ENCODE assay signal across 8 cellular contexts in the genomic region with DNA sequence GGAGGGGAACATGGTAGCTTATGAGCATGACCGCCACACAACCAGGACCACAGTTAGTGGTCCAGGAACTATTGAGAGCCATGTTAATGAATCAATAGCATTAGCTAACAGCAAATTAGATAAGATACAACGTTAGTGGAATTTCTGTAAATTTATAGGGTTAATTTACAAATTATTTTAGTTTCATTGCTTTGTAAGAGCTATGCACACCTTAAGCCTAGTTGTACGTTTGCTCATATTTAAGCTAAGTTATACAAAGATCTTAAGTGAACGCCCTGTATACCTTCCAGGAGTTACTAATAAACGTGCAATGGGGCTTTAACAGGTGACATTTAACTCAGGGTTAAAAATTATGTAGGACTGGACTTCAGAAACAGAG. TPM values are rescaled to one million over a fixed set of nuclear protein-coding genes. Genes with fewer than 3 reads are reported as not detected.
DNase-seq lines count a peak whose midpoint lies in the region; ATAC-seq, FAIRE-seq and TF ChIP-seq lines count a peak whose summit lies in the region.

No MANE protein-coding gene starts in this region.

- H3K9me3 ChIP-seq in heart right ventricle = no peaks in the 10 kb centered on the region
- H3K9me3 ChIP-seq in K562 (replicated peaks; ENCODE audit: control insufficient read depth, insufficient read depth, low read depth, low read length) = no peaks in the 10 kb centered on the region
- no peaks in the 10 kb centered on the region for H3K9me3 ChIP-seq in vagina

- BruUV-seq in K562 (replicated peaks; lab: Mats Ljungman, UMichigan) = no TSS peak

- no peak overlapping the region for H3K23ac ChIP-seq in mesendoderm (ENCODE audit: low read length)

- H2BK120ac ChIP-seq in mesendoderm (ENCODE audit: low read depth, low read length) = no peak overlapping the region

- H3K79me1 ChIP-seq in mesendoderm (ENCODE audit: low read length) = peaks cover 6% of the 10 kb centered on the region

- H3K27me3 ChIP-seq in heart right ventricle (no peaks in the 10 kb centered on the region), K562 (ENCODE audit: control insufficient read depth in 2 of 2, insufficient read depth in 2 of 2, low read length in 2 of 2) (no peaks in the 10 kb centered on the region), mesendoderm (ENCODE audit: insufficient read depth, low read length, poor library complexity) (no peaks in the 10 kb centered on the region), vagina (no peaks in the 10 kb centered on the region)

- no peak overlapping the region for H4K8ac ChIP-seq in mesendoderm (ENCODE audit: low read depth, low read length)

- H2BK5ac ChIP-seq in mesendoderm (ENCODE audit: low read length) = no peak overlapping the region

- H3K4me1 ChIP-seq in heart right ventricle = peaks cover 4 to 19% (median 13%) of the 10 kb centered on the region in 9 donors
- peaks cover 8 to 14% of the 10 kb centered on the region in 2 experiments; a peak in 4 of 5 replicates for H3K4me1 ChIP-seq in K562 (replicated peaks in 1 of 2; ENCODE audit: control insufficient read depth in 2 of 2, insufficient read depth in 2 of 2, low read length in 2 of 2)
- H3K4me1 ChIP-seq in mesendoderm (ENCODE audit: control insufficient read depth, low read depth, low read length) = no peaks in the 10 kb centered on the region
- peaks cover 23% of the 10 kb centered on the region for H3K4me1 ChIP-seq in vagina

- peak overlapping the region; percentile 98 for H3K56ac ChIP-seq in mesendoderm (ENCODE audit: low read length)

- no peak overlapping the region for H3K18ac ChIP-seq in mesendoderm (ENCODE audit: low read length)

- H2AK5ac ChIP-seq in mesendoderm (ENCODE audit: low read length) = no peak overlapping the region

- peaks cover 0 to 42% (median 26%) of the 10 kb centered on the region in 9 donors for H3K36me3 ChIP-seq in heart right ventricle
- peaks cover 44% of the 10 kb centered on the region for H3K36me3 ChIP-seq in K562 (ENCODE audit: control insufficient read depth, insufficient read depth, low read length)
- peaks cover 3% of the 10 kb centered on the region for H3K36me3 ChIP-seq in mesendoderm (ENCODE audit: control insufficient read depth, insufficient read depth, low read length)
- H3K36me3 ChIP-seq in vagina = peaks cover 0 to 35% of the 10 kb centered on the region in 2 donors

- H4K20me1 ChIP-seq in K562 (replicated peaks; ENCODE audit: control insufficient read depth, insufficient read depth, low read length) = no peaks in the 10 kb centered on the region

- peak; percentile 59 for FAIRE-seq in K562 (lab: Jason Lieb, UNC)

- peak overlapping the region; percentile 96 for H2AFZ ChIP-seq in K562 (ENCODE audit: low read depth, low read length)

- intact Hi-C loops in heart right ventricle (cut with DNase I) (loop anchor here in 3 of 10 donors (10.0 kb wide), 3 partner anchors 74 to 116 kb away; a partner anchor contains a TSS), Right ventricle myocardium inferior (cut with DNase I) (no loop called here), K562 (cut with micrococcal nuclease) (no loop called here), vagina (cut with DNase I) (no loop called here)

- no peak overlapping the region for H3K4ac ChIP-seq in mesendoderm (ENCODE audit: low read depth, low read length)

- CTCF ChIA-PET in K562 (lab: Yijun Ruan, JAX; ENCODE audit: low intra/inter-chr PET ratio) = interaction anchor here (0.6 kb wide), 1 partner anchor 1134 kb away, joined by 5 read pairs; no protein-coding TSS in a partner anchor

- H2BK15ac ChIP-seq in mesendoderm (replicated peaks; ENCODE audit: low read depth) = no peak overlapping the region

- H3K4me3 ChIP-seq in heart right ventricle (peak overlapping the region; percentile 85 to 100 (median 95)), K562 (peak overlapping the region; percentile 86), mesendoderm (ENCODE audit: low read length) (peak overlapping the region; percentile 99), vagina (peak overlapping the region; percentile 77 to 100)

- H3K4me2 ChIP-seq in K562 (ENCODE audit: insufficient read depth, low read length) (peak overlapping the region; percentile 94), mesendoderm (ENCODE audit: low read length) (peak overlapping the region; percentile 39)

- TF ChIP-seq EP300 in K562 (IDR thresholded peaks at IDR 0.05; ENCODE audit: low read length) = no peak

- H3K27ac ChIP-seq in heart right ventricle = peak overlapping the region; percentile 56 to 91 (median 86)
- peak overlapping the region; percentile 87 for H3K27ac ChIP-seq in K562 (ENCODE audit: extremely low read depth, low read depth, low read length)
- no peak overlapping the region for H3K27ac ChIP-seq in mesendoderm (ENCODE audit: low read depth, low read length)
- peak overlapping the region; percentile 90 for H3K27ac ChIP-seq in vagina

- ATAC-seq in heart right ventricle (no peak), Right ventricle myocardium inferior (no peak), K562 (no peak), HG03457 (IDR thresholded peaks at IDR 0.05; ENCODE audit: unreplicated experiment) (no peak), HG03460 (IDR thresholded peaks at IDR 0.05; ENCODE audit: unreplicated experiment) (no peak), GM19035 (IDR thresholded peaks at IDR 0.05; ENCODE audit: unreplicated experiment) (no peak)

- H3K9ac ChIP-seq in K562 (ENCODE audit: insufficient read depth in 1 of 2, low read depth in 2 of 2, low read length in 2 of 2) (peak overlapping the region; percentile 95 to 99), mesendoderm (ENCODE audit: low read length) (peak overlapping the region; percentile 99)

- DNase-seq in heart right ventricle = no peak
- DNase-seq in Right ventricle myocardium inferior (ENCODE audit: missing footprints) = no peak
- no peak for DNase-seq in K562 (ENCODE audit: extremely low read depth in 1 of 4, low spot score in 3 of 4)
- peak; percentile 2 for DNase-seq in mesendoderm
- no peak for DNase-seq in vagina (ENCODE audit: extremely low spot score in 2 of 2)

- no peak for TF ChIP-seq RAD21 in K562 (CRISPR knock-in tag; conservative IDR thresholded peaks at IDR 0.05 in 1 of 2, IDR thresholded peaks at IDR 0.05 in 1 of 2)

- POLR2A ChIA-PET in K562 (lab: Yijun Ruan, JAX) = interaction anchor here (0.7 to 3.4 kb wide), 17 partner anchors 8 to 225 kb away, joined by 3 to 28 read pairs (median 4); a partner anchor contains a TSS

- H4K5ac ChIP-seq in mesendoderm (ENCODE audit: low read length) = no peak overlapping the region

- in situ Hi-C loops in K562 (cut with MboI) = no loop called here

- H3K9me1 ChIP-seq in K562 (ENCODE audit: control insufficient read depth, insufficient read depth, low read length) = no peaks in the 10 kb centered on the region

- no peak for TF ChIP-seq CTCF in heart right ventricle (IDR thresholded peaks at IDR 0.05)
- TF ChIP-seq CTCF in K562 (IDR thresholded peaks at IDR 0.05 in 2 of 3, conservative IDR thresholded peaks at IDR 0.05 in 1 of 3; ENCODE audit: insufficient read depth in 2 of 3, low read depth in 1 of 3, low read length in 3 of 3) = no peak
- TF ChIP-seq CTCF in vagina (IDR thresholded peaks at IDR 0.05) = no peak

- H3K79me2 ChIP-seq in K562 (ENCODE audit: control insufficient read depth, insufficient read depth, low read length) = peaks cover 27% of the 10 kb centered on the region
- peaks cover 15% of the 10 kb centered on the region for H3K79me2 ChIP-seq in mesendoderm (ENCODE audit: control insufficient read depth, insufficient read depth, low read length)

- WGBS in heart right ventricle, 2 donors = 13 to 16% methylated on average over 5 of the region's 5 CpGs
- 6% methylated on average over 5 of the region's 5 CpGs for WGBS in K562 (ENCODE audit: insufficient coverage, low coverage, missing lambda C conversion rate)
- WGBS in mesendoderm (ENCODE audit: extremely low coverage, insufficient coverage, low lambda C conversion rate) = no CpG with 5 or more reads among the region's 5 CpGs

- TF ChIP-seq POLR2A in K562 (conservative IDR thresholded peaks at IDR 0.05) (no peak), vagina (IDR thresholded peaks at IDR 0.05) (no peak)

RNA-seq across cellular contexts. Expression of a gene that starts 0.7 kb away (rescaled TPM):
- total RNA-seq in heart right ventricle = 10 to 100 TPM; 18.4 to 26.5 (median 21.4) TPM
- polyA plus RNA-seq in heart right ventricle = 10 to 100 TPM; 20.3 to 34.7 TPM
- 18.1 TPM for total RNA-seq in Right ventricle myocardium inferior
- total RNA-seq in K562 (2011; cell fraction: chromatin; rRNA removed; ENCODE audit: low replicate concordance) = 296 and 313 TPM in 2 replicates
- 135 and 164 TPM in 2 replicates for total RNA-seq in K562 (2011; cell fraction: nucleolus; rRNA removed)
- 188 and 208 TPM in 2 replicates for total RNA-seq in K562 (2011; cell fraction: nucleoplasm; rRNA removed)
- total RNA-seq in K562 (2014; rRNA removed) = 123 and 125 TPM in 2 replicates
- total RNA-seq in K562 (2014; rRNA removed; fragmentation: Illumina TruSeq; extraction: Trizol) = 91.0 and 91.1 TPM in 2 replicates
- total RNA-seq in K562 (2015; rRNA removed; fragmentation: Illumina TruSeq; extraction: Trizol) = 114 and 115 TPM in 2 replicates
- total RNA-seq in K562 (2021) = 101 and 105 TPM in 2 replicates
- polyA plus RNA-seq in K562 (2011; rRNA removed) = 93.8 and 94.1 TPM in 2 replicates
- polyA plus RNA-seq in K562 (2011; cell fraction: cytosol; rRNA removed) = 72.7 and 82.6 TPM in 2 replicates
- polyA plus RNA-seq in K562 (2011; cell fraction: nucleus; rRNA removed) = 226 and 287 TPM in 2 replicates
- 75.0 and 77.2 TPM in 2 replicates for polyA plus RNA-seq in K562 (2012)
- 121 and 146 TPM in 2 replicates for polyA plus RNA-seq in K562 (2014; fragmentation: Illumina TruSeq; extraction: Trizol)
- polyA plus RNA-seq in K562 (2014; fragmentation: Nextera tagmentation; extraction: Ambion mirVana) = 10 to 100 TPM; 23.4 to 61.4 TPM
- 130 and 150 TPM in 2 replicates for polyA plus RNA-seq in K562 (2014; rRNA removed)
- 128 and 135 TPM in 2 replicates for polyA minus RNA-seq in K562 (2011; rRNA and poly(A)+ RNA removed)
- polyA minus RNA-seq in K562 (2011; cell fraction: cytosol; rRNA and poly(A)+ RNA removed) = 39.3 and 50.5 TPM in 2 replicates
- polyA minus RNA-seq in K562 (2011; cell fraction: nucleus; rRNA and poly(A)+ RNA removed) = 64.6 and 144 TPM in 2 replicates
- polyA plus RNA-seq in mesendoderm (2013, experiment 1 of 2) = 70.8 TPM
- 71.5 TPM for polyA plus RNA-seq in mesendoderm (2013, experiment 2 of 2)
- total RNA-seq in vagina = 62.6 TPM

RNA-seq across cellular contexts. Expression of a gene that starts 39.1 kb away (rescaled TPM):
- total RNA-seq in heart right ventricle (10 to 100 TPM; 35.4 to 80.6 (median 49.8) TPM), Right ventricle myocardium inferior (54.0 TPM), K562 (2014; rRNA removed) (93.2 and 164 TPM in 2 replicates), K562 (2014; rRNA removed; fragmentation: Illumina TruSeq; extraction: Trizol) (36.1 and 40.4 TPM in 2 replicates), K562 (2015; rRNA removed; fragmentation: Illumina TruSeq; extraction: Trizol) (82.5 and 95.0 TPM in 2 replicates), K562 (2021) (373 and 403 TPM in 2 replicates), vagina (68.0 TPM)
- polyA plus RNA-seq in heart right ventricle (100 to 1,000 TPM in 1 of 2 donors, 10 to 100 TPM in 1; 88.4 to 158 TPM), K562 (2011; rRNA removed) (51.5 and 53.4 TPM in 2 replicates), K562 (2014; fragmentation: Illumina TruSeq; extraction: Trizol) (296 and 340 TPM in 2 replicates), K562 (2014; fragmentation: Nextera tagmentation; extraction: Ambion mirVana) (10 to 100 TPM; 23.9 to 34.1 TPM), K562 (2014; rRNA removed) (143 and 176 TPM in 2 replicates)
- total RNA-seq in K562 (2011; cell fraction: chromatin; rRNA removed; ENCODE audit: low replicate concordance) = 25.5 and 107 TPM in 2 replicates
- 109 and 122 TPM in 2 replicates for total RNA-seq in K562 (2011; cell fraction: nucleolus; rRNA removed)
- 64.7 and 103 TPM in 2 replicates for total RNA-seq in K562 (2011; cell fraction: nucleoplasm; rRNA removed)
- 100 and 208 TPM in 2 replicates for polyA plus RNA-seq in K562 (2011; cell fraction: cytosol; rRNA removed)
- polyA plus RNA-seq in K562 (2011; cell fraction: nucleus; rRNA removed) = 62.9 and 103 TPM in 2 replicates
- 211 and 367 TPM in 2 replicates for polyA plus RNA-seq in K562 (2012)
- 55.4 and 73.9 TPM in 2 replicates for polyA minus RNA-seq in K562 (2011; rRNA and poly(A)+ RNA removed)
- polyA minus RNA-seq in K562 (2011; cell fraction: cytosol; rRNA and poly(A)+ RNA removed) = 241 and 294 TPM in 2 replicates
- 35.8 and 45.7 TPM in 2 replicates for polyA minus RNA-seq in K562 (2011; cell fraction: nucleus; rRNA and poly(A)+ RNA removed)
- polyA plus RNA-seq in mesendoderm (2013, experiment 1 of 2) = 484 TPM
- polyA plus RNA-seq in mesendoderm (2013, experiment 2 of 2) = 453 TPM

RNA-seq across cellular contexts. Expression of a gene that starts 51.9 kb away (rescaled TPM):
- total RNA-seq in heart right ventricle = not detected
- under 1 TPM in 1 of 2 donors, not detected in 1; 0.01 TPM for polyA plus RNA-seq in heart right ventricle
- not detected for total RNA-seq in Right ventricle myocardium inferior
- 0.49 and 1.1 TPM in 2 replicates for total RNA-seq in K562 (2011; cell fraction: chromatin; rRNA removed; ENCODE audit: low replicate concordance)
- total RNA-seq in K562 (2011; cell fraction: nucleolus; rRNA removed) = 0.33 and 0.39 TPM in 2 replicates
- total RNA-seq in K562 (2011; cell fraction: nucleoplasm; rRNA removed) = 0.37 and 0.38 TPM in 2 replicates
- 0.08 TPM in 1 of 2 replicates, not detected in the other for total RNA-seq in K562 (2014; rRNA removed)
- 0.07 TPM in 1 of 2 replicates, not detected in the other for total RNA-seq in K562 (2014; rRNA removed; fragmentation: Illumina TruSeq; extraction: Trizol)
- total RNA-seq in K562 (2015; rRNA removed; fragmentation: Illumina TruSeq; extraction: Trizol) = not detected in 2 replicates
- total RNA-seq in K562 (2021) = 0.09 and 0.27 TPM in 2 replicates
- polyA plus RNA-seq in K562 (2011; rRNA removed) = 0.03 TPM in 1 of 2 replicates, not detected in the other
- 0.03 and 0.09 TPM in 2 replicates for polyA plus RNA-seq in K562 (2011; cell fraction: cytosol; rRNA removed)
- polyA plus RNA-seq in K562 (2011; cell fraction: nucleus; rRNA removed) = 0.14 and 0.28 TPM in 2 replicates
- polyA plus RNA-seq in K562 (2012) = 0.76 and 1.9 TPM in 2 replicates
- not detected in 2 replicates for polyA plus RNA-seq in K562 (2014; fragmentation: Illumina TruSeq; extraction: Trizol)
- polyA plus RNA-seq in K562 (2014; fragmentation: Nextera tagmentation; extraction: Ambion mirVana) = under 1 TPM; 0.01 to 0.06 TPM
- polyA plus RNA-seq in K562 (2014; rRNA removed) = 0.11 and 0.23 TPM in 2 replicates
- not detected in 2 replicates for polyA minus RNA-seq in K562 (2011; rRNA and poly(A)+ RNA removed)
- polyA minus RNA-seq in K562 (2011; cell fraction: cytosol; rRNA and poly(A)+ RNA removed) = not detected in 2 replicates
- polyA minus RNA-seq in K562 (2011; cell fraction: nucleus; rRNA and poly(A)+ RNA removed) = 0.11 and 0.13 TPM in 2 replicates
- 0.52 TPM for polyA plus RNA-seq in mesendoderm (2013, experiment 1 of 2)
- polyA plus RNA-seq in mesendoderm (2013, experiment 2 of 2) = 0.38 TPM
- not detected for total RNA-seq in vagina
